In genomic region chr15:71252036-71252898, GRCh38 we compare ENCODE assay signal across 13 cellular contexts.
A peak's percentile ranks its signal among the peaks of the same experiment; 100 is the strongest.
DNase-seq lines count a peak whose midpoint lies in the region; ATAC-seq and TF ChIP-seq lines count a peak whose summit lies in the region.
"Had no signal": no experiment of that assay in that cellular context is flagged by ENCODE, and none has a peak within 500 bp of the region (broad histone marks: within the 10 kb centered on the region; RNA-seq: fewer than 3 reads in every experiment).

No MANE protein-coding gene starts in this region.

- H3K27ac ChIP-seq in Panc1 (ENCODE audit: low read length) (0 out of 2 replicates have a peak overlapping the region, but pooled peaks have one; percentile 0), neural cell (ENCODE audit: low read length) (peak overlapping the region; percentile 34)

- intact Hi-C loops in Panc1 (cut with micrococcal nuclease; ENCODE audit: unreplicated experiment) = no loop called here

- CTCF ChIA-PET in Panc1 (lab: Charles Lee) = no interaction called here

- POLR2A ChIA-PET in Panc1 (lab: Charles Lee) = no interaction called here

- H4K20me1 ChIP-seq in neural cell (ENCODE audit: insufficient read depth) = no peaks in the 10 kb centered on the region

- TF ChIP-seq EP300 in neural cell (conservative IDR thresholded peaks at IDR 0.05; ENCODE audit: poor library complexity, severe bottlenecking) = no peak

- BruUV-seq in Panc1 (replicated peaks; lab: Mats Ljungman, UMichigan) = no TSS peak

- H3K27me3 ChIP-seq in Panc1 (ENCODE audit: control insufficient read depth, insufficient read depth, low read length) (no peaks in the 10 kb centered on the region), neural cell (ENCODE audit: insufficient read depth, low read depth, low read length) (no peaks in the 10 kb centered on the region)
- H3K27me3 ChIP-seq: tibial nerve had no signal

- no peak overlapping the region for H2AFZ ChIP-seq in neural cell (ENCODE audit: low read depth, low read length)

- H3K36me3 ChIP-seq in Panc1 (ENCODE audit: control insufficient read depth, insufficient read depth, low read length) (no peaks in the 10 kb centered on the region), neural cell (ENCODE audit: insufficient read depth, low read length) (no peaks in the 10 kb centered on the region)
- H3K36me3 ChIP-seq: tibial nerve had no signal

- no peaks in the 10 kb centered on the region for H3F3A ChIP-seq in neural cell (ENCODE audit: insufficient read depth, low read length, poor library complexity, severe bottlenecking)

- peaks cover 14% of the 10 kb centered on the region for H3K4me1 ChIP-seq in Panc1 (ENCODE audit: control insufficient read depth, insufficient read depth, low read length)

- H3K9me3 ChIP-seq in Panc1 (ENCODE audit: control insufficient read depth, insufficient read depth, low read depth, low read length) (no peaks in the 10 kb centered on the region), neural cell (ENCODE audit: low read length) (no peaks in the 10 kb centered on the region)
- H3K9me3 ChIP-seq: tibial nerve had no signal

- ATAC-seq in Panc1 (peak; percentile 84), HG03135 (IDR thresholded peaks at IDR 0.05; ENCODE audit: unreplicated experiment) (no peak), GM18858 (IDR thresholded peaks at IDR 0.05; ENCODE audit: unreplicated experiment) (no peak)
- ATAC-seq: left lobe of liver had no signal

- H3K4me2 ChIP-seq in neural cell (ENCODE audit: low read length) = no peak overlapping the region

- H3K9ac ChIP-seq in neural cell (ENCODE audit: low read length) = no peak overlapping the region

- peak; percentile 62 for DNase-seq in Caki2 (ENCODE audit: low read depth)
- no peak for DNase-seq in Panc1 (ENCODE audit: low read depth, low spot score)
- DNase-seq in dermis blood vessel endothelial cell = peak; percentile 64
- no peak for DNase-seq in stimulated activated naive CD4-positive, alpha-beta T cell treated with Interleukin-2 at 50 U/mL for 16 hours (lab: John Stamatoyannopoulos, UW)
- DNase-seq in UCSD-AML1 (lab: John Stamatoyannopoulos, UW; ENCODE audit: unreplicated experiment) = no peak
- DNase-seq: activated CD4-positive, CD25-positive, alpha-beta regulatory T cell; cerebellar nuclear complex; foreskin melanocyte had no signal

- no peaks in the 10 kb centered on the region for H3K79me2 ChIP-seq in neural cell (replicated peaks; ENCODE audit: insufficient read depth, low read length)

- H3K4me3 ChIP-seq in Panc1 (ENCODE audit: low read depth in 2 of 2, low read length in 2 of 2) (no peak overlapping the region), neural cell (ENCODE audit: low read length) (no peak overlapping the region)
- H3K4me3 ChIP-seq: tibial nerve had no signal

- TF ChIP-seq RAD21 in neural cell (conservative IDR thresholded peaks at IDR 0.05) = no peak

- H3K9me2 ChIP-seq in neural cell (ENCODE audit: insufficient read depth, low read length) = no peaks in the 10 kb centered on the region

- in situ Hi-C loops in Caki2 (cut with HindIII; ENCODE audit: low pct_unique_long_range_greater_than_20kb, low sequenced_read_pairs) = no loop called here
- in situ Hi-C loops in Panc1 (cut with HindIII; ENCODE audit: low pct_unique_long_range_greater_than_20kb, low sequenced_read_pairs) = no loop called here

- TF ChIP-seq CTCF in Panc1 (IDR thresholded peaks at IDR 0.05) (no peak), neural cell (IDR thresholded peaks at IDR 0.05; ENCODE audit: poor library complexity, severe bottlenecking) (no peak)

TF ChIP-seq in neural cell, 6 proteins besides CTCF, POLR2A, EP300 and RAD21:
- TF ChIP-seq TAF1 (IDR thresholded peaks at IDR 0.05; ENCODE audit: low read depth) (no peak), POLR2AphosphoS5 (IDR thresholded peaks at IDR 0.05) (no peak), MXI1 (conservative IDR thresholded peaks at IDR 0.05; ENCODE audit: poor library complexity, severe bottlenecking) (no peak), REST (IDR thresholded peaks at IDR 0.05; ENCODE audit: borderline replicate concordance) (no peak)

Comparison
In these comparisons a context has a peak if more than half of its experiments do, and no peak if none do; other contexts are left out.
1. DNase-seq: peak in Caki2 (single experiment) and dermis blood vessel endothelial cell (single experiment); none in Panc1 (single experiment), stimulated activated naive CD4-positive, alpha-beta T cell treated with Interleukin-2 at 50 U/mL for 16 hours (single experiment) and UCSD-AML1 (single experiment).